15 cellular contexts compared by ENCODE assay signal in genomic region chr2:135795641-135796040, GRCh38. TPM values are rescaled to one million over a fixed set of nuclear protein-coding genes. Genes with fewer than 3 reads are reported as not detected.
"Had no signal": no experiment of that assay in that cellular context is flagged by ENCODE, and none has a peak within 500 bp of the region (broad histone marks: within the 10 kb centered on the region; RNA-seq: fewer than 3 reads in every experiment).

No MANE protein-coding gene starts in this region.

RNA-seq across cellular contexts. Expression of gene LCT, which starts 41.3 kb away (rescaled TPM):
- total RNA-seq: aorta, body of pancreas, cardiac septum, foreskin keratinocyte, kidney, liver, mammary epithelial cell, subcutaneous adipose tissue had no signal
- polyA plus RNA-seq: adrenal gland; endothelial cell of umbilical vein; fibroblast of lung; foreskin keratinocyte; heart left ventricle; immature natural killer cell; liver; naive thymus-derived CD4-positive, alpha-beta T cell; neural cell had no signal
